Comparison of ENCODE assay signal across 10 cellular contexts in genomic region chr2:170713280-170714155, GRCh38. TPM values are rescaled to one million over a fixed set of nuclear protein-coding genes. Genes with fewer than 3 reads are reported as not detected.
A peak's percentile ranks its signal among the peaks of the same experiment; 100 is the strongest.
DNase-seq lines count a peak whose midpoint lies in the region; ATAC-seq and TF ChIP-seq lines count a peak whose summit lies in the region.
"Had no signal": no experiment of that assay in that cellular context is flagged by ENCODE, and none has a peak within 500 bp of the region (broad histone marks: within the 10 kb centered on the region; RNA-seq: fewer than 3 reads in every experiment).

No MANE protein-coding gene starts in this region.

- H3K23ac ChIP-seq in mesenchymal stem cell (ENCODE audit: low read length in 2 of 2) = peak overlapping the region in 1 of 2 experiments; percentile 92

- no peak overlapping the region for H2BK120ac ChIP-seq in mesenchymal stem cell (ENCODE audit: low read depth, low read length)

- peak in 1 of 2 donors; percentile 23 for DNase-seq in cardiac muscle cell (ENCODE audit: low read depth in 1 of 2, low spot score in 1 of 2)
- no peak for DNase-seq in left ventricle myocardium superior
- no peak for DNase-seq in astrocyte of the cerebellum (ENCODE audit: low read depth)
- no peak for DNase-seq in mesenchymal stem cell
- no peak for DNase-seq in tibial nerve (ENCODE audit: low spot score in 2 of 2)
- DNase-seq in T-helper 9 cell = no peak
- no peak for DNase-seq in DMS114 treated with DMSO at 0.1 percent for 48 hours (lab: John Stamatoyannopoulos, UW; ENCODE audit: unreplicated experiment)
- no peak for DNase-seq in NCI-H146 (lab: John Stamatoyannopoulos, UW)
- DNase-seq: DMS 273 treated with DMSO at 0.1 percent for 48 hours had no signal

- no peak for TF ChIP-seq POLR2A in tibial nerve (IDR thresholded peaks at IDR 0.05)

- H3K27me3 ChIP-seq in cardiac muscle cell (peaks cover 100% of the 10 kb centered on the region), mesenchymal stem cell (ENCODE audit: control insufficient read depth in 1 of 2, insufficient read depth in 1 of 2, low read length in 2 of 2) (peaks cover 87 to 90% of the 10 kb centered on the region in 2 experiments), tibial nerve (peaks cover 0 to 87% of the 10 kb centered on the region in 2 donors)

- no peak overlapping the region for H3K14ac ChIP-seq in mesenchymal stem cell (ENCODE audit: low read length in 2 of 2)

- H3K9me3 ChIP-seq in cardiac muscle cell (ENCODE audit: low read depth) (no peaks in the 10 kb centered on the region), mesenchymal stem cell (ENCODE audit: control insufficient read depth, low read length) (no peaks in the 10 kb centered on the region), tibial nerve (no peaks in the 10 kb centered on the region)

- H3K18ac ChIP-seq in mesenchymal stem cell (ENCODE audit: low read depth in 1 of 2, low read length in 2 of 2) = no peak overlapping the region

- no peak overlapping the region for H4K8ac ChIP-seq in mesenchymal stem cell (ENCODE audit: low read length)

- no peak overlapping the region for H3K9ac ChIP-seq in mesenchymal stem cell (ENCODE audit: low read length)

- H4K91ac ChIP-seq in mesenchymal stem cell (ENCODE audit: low read length) = no peak overlapping the region

- no peak for TF ChIP-seq EP300 in tibial nerve (IDR thresholded peaks at IDR 0.05)

- peak overlapping the region; percentile 36 for H3K4me3 ChIP-seq in cardiac muscle cell
- peak overlapping the region; percentile 37 for H3K4me3 ChIP-seq in astrocyte of the cerebellum (ENCODE audit: low read depth, low read length)
- peak overlapping the region; percentile 34 to 56 for H3K4me3 ChIP-seq in mesenchymal stem cell (ENCODE audit: insufficient read depth in 1 of 2, low read depth in 1 of 2, low read length in 2 of 2)
- peak overlapping the region; percentile 27 to 60 (median 46) for H3K4me3 ChIP-seq in tibial nerve

- H3K36me3 ChIP-seq in cardiac muscle cell = no peaks in the 10 kb centered on the region
- no peaks in the 10 kb centered on the region for H3K36me3 ChIP-seq in mesenchymal stem cell (ENCODE audit: control insufficient read depth in 1 of 2, insufficient read depth in 2 of 2, low read depth in 1 of 2, low read length in 2 of 2)
- H3K36me3 ChIP-seq in tibial nerve = no peaks in the 10 kb centered on the region

- no peak for ATAC-seq in left ventricle myocardium superior

- H3K4me2 ChIP-seq in mesenchymal stem cell (ENCODE audit: low read length, poor library complexity, severe bottlenecking) = peak overlapping the region; percentile 83

- H3K79me1 ChIP-seq in mesenchymal stem cell (replicated peaks; ENCODE audit: low read length, poor library complexity, severe bottlenecking) = no peaks in the 10 kb centered on the region

- H3K27ac ChIP-seq in cardiac muscle cell (no peak overlapping the region), mesenchymal stem cell (ENCODE audit: low read length, poor library complexity, severe bottlenecking) (no peak overlapping the region), tibial nerve (peak overlapping the region in 2 of 4 donors; percentile 69 to 77)

- no peak overlapping the region for H2AFZ ChIP-seq in mesenchymal stem cell (ENCODE audit: low read depth, low read length)

- H2BK5ac ChIP-seq in mesenchymal stem cell (ENCODE audit: low read depth, low read length, poor library complexity, severe bottlenecking) = no peak overlapping the region

- H2AK5ac ChIP-seq in mesenchymal stem cell (ENCODE audit: low read length, severe bottlenecking) = no peak overlapping the region

- intact Hi-C loops in left ventricle myocardium superior (cut with micrococcal nuclease) = no loop called here

- 2% methylated on average over 70 of the region's 81 CpGs for WGBS in mesenchymal stem cell
- 7 to 11% methylated on average over 40 to 58 of the region's 81 CpGs for WGBS in tibial nerve, 2 donors

- H3K4ac ChIP-seq in mesenchymal stem cell (ENCODE audit: low read depth in 1 of 2, low read length in 2 of 2) = no peak overlapping the region

- in situ Hi-C loops in astrocyte of the cerebellum (cut with HindIII; ENCODE audit: low sequenced_read_pairs) = loop anchor here (25.0 kb wide), 1 partner anchor 301 kb away; no protein-coding TSS in a partner anchor

- H2BK12ac ChIP-seq in mesenchymal stem cell (ENCODE audit: low read length in 2 of 2) = no peak overlapping the region

- H2BK15ac ChIP-seq in mesenchymal stem cell (ENCODE audit: low read depth, poor library complexity, severe bottlenecking) = no peak overlapping the region

- H3K4me1 ChIP-seq in cardiac muscle cell (ENCODE audit: low read depth) (peaks cover 5% of the 10 kb centered on the region), mesenchymal stem cell (ENCODE audit: control insufficient read depth, insufficient read depth, low read depth, low read length) (peaks cover 43% of the 10 kb centered on the region), tibial nerve (peaks cover 0 to 66% (median 32%) of the 10 kb centered on the region in 4 donors)

- TF ChIP-seq CTCF in cardiac muscle cell (IDR thresholded peaks at IDR 0.05; ENCODE audit: low read depth, low read length) (no peak), astrocyte of the cerebellum (IDR thresholded peaks at IDR 0.05; ENCODE audit: low read depth, low read length, missing control alignments) (no peak), tibial nerve (IDR thresholded peaks at IDR 0.05) (no peak)

RNA-seq across cellular contexts. Expression of gene SP5, which starts 1.6 kb away (rescaled TPM):
- total RNA-seq in cardiac muscle cell (0.69 and 2.0 TPM in 2 replicates), left ventricle myocardium superior (0.12 TPM), tibial nerve (10 to 100 TPM in 1 of 4 donors, 1 to 10 TPM in 3; 6.6 to 14.1 (median 8.4) TPM)
- 0.25 TPM in 1 of 2 replicates, not detected in the other for polyA plus RNA-seq in cardiac muscle cell
- polyA plus RNA-seq in mesenchymal stem cell (2013, experiment 1 of 2) = not detected
- not detected for polyA plus RNA-seq in mesenchymal stem cell (2013, experiment 2 of 2)

RNA-seq across cellular contexts. Expression of gene ERICH2, which starts 56.7 kb away (rescaled TPM):
- 1.0 and 1.5 TPM in 2 replicates for total RNA-seq in cardiac muscle cell
- 2.9 and 6.2 TPM in 2 replicates for polyA plus RNA-seq in cardiac muscle cell
- 1.2 TPM for total RNA-seq in left ventricle myocardium superior
- 0.28 TPM for polyA plus RNA-seq in mesenchymal stem cell (2013, experiment 1 of 2)
- polyA plus RNA-seq in mesenchymal stem cell (2013, experiment 2 of 2) = not detected
- under 1 TPM in 1 of 4 donors, not detected in 3; 0.98 TPM for total RNA-seq in tibial nerve
- total RNA-seq: glomerular endothelial cell had no signal
